Comparison of ENCODE assay signal across 21 cellular contexts in the genomic region with DNA sequence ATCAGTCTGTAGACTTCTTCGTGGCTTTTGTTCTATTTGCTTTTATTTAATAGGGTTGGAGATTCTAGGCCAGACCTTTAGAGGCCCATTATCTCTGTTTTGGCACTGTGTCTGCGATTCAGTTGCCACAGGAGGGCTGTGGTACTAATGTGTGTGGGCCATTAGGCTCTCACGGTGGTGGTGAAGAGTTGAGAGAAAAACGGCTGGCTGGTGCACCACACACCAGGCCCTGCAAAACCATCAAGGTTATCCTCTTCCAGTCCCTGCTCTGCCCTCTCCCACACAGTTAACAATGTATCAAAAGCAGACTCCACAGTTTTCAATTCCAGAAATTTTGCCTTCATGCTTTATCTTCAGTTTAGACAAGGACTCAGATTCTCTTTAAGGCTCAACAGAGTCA.
DNase-seq lines count a peak whose midpoint lies in the region; ATAC-seq and TF ChIP-seq lines count a peak whose summit lies in the region.
"Had no signal": no experiment of that assay in that cellular context is flagged by ENCODE, and none has a peak within 500 bp of the region (broad histone marks: within the 10 kb centered on the region; RNA-seq: fewer than 3 reads in every experiment).

No MANE protein-coding gene starts in this region.

- intact Hi-C loops in left colon (cut with DNase I, micrococcal nuclease) = no loop called here

- ATAC-seq in GM18498 (IDR thresholded peaks at IDR 0.05; ENCODE audit: unreplicated experiment) = peak; percentile 25
- ATAC-seq in GM21526 (IDR thresholded peaks at IDR 0.05; ENCODE audit: low FRiP score, unreplicated experiment) = peak; percentile 15
- ATAC-seq in HG03342 (IDR thresholded peaks at IDR 0.05; ENCODE audit: unreplicated experiment) = peak; percentile 18
- peak; percentile 20; the same call in 1 of the 2 replicates for ATAC-seq in WTC11
- ATAC-seq in left colon = no peak
- no peak for ATAC-seq in GM18873 (IDR thresholded peaks at IDR 0.05; ENCODE audit: low FRiP score, unreplicated experiment)
- no peak for ATAC-seq in HG03442 (IDR thresholded peaks at IDR 0.05; ENCODE audit: unreplicated experiment)
- ATAC-seq: GM23338, HCT116, K562, Right ventricle myocardium inferior, T-helper 17 cell had no signal

- H3K4me3 Mint-ChIP-seq in WTC11 = no peak overlapping the region
- H3K4me3 Mint-ChIP-seq: CD4-positive, alpha-beta T cell; GM23338; T-helper 17 cell had no signal

- H3K36me3 Mint-ChIP-seq in WTC11 = no peaks in the 10 kb centered on the region

- POLR2A ChIA-PET in WTC11 (lab: Charles Lee) = no interaction called here

- no peak for DNase-seq in WTC11 (ENCODE audit: low spot score)
- DNase-seq in left colon = no peak
- no peak for DNase-seq in GM19238 (ENCODE audit: insufficient read length, low spot score)
- DNase-seq: Calu3; CD4-positive, alpha-beta T cell; GF-D8; NCI-H1105 treated with DMSO at 0.1 percent for 48 hours; NCI-H1694 treated with DMSO at 0.1 percent for 48 hours; NCI-H345; NCI-H524 treated with DMSO at 0.1 percent for 48 hours; Peyer's patch; T-helper 17 cell had no signal

- H3K4me1 Mint-ChIP-seq in WTC11 = no peaks in the 10 kb centered on the region
- H3K4me1 Mint-ChIP-seq: GM23338, T-helper 17 cell had no signal

- H3K9me3 Mint-ChIP-seq in WTC11 = no peaks in the 10 kb centered on the region
- H3K9me3 Mint-ChIP-seq: GM23338 had no signal

- H3K27me3 Mint-ChIP-seq in WTC11 (ENCODE audit: low read depth) = no peaks in the 10 kb centered on the region
- H3K27me3 Mint-ChIP-seq: CD4-positive, alpha-beta T cell; T-helper 17 cell had no signal

- no peak for TF ChIP-seq CTCF in WTC11 (IDR thresholded peaks at IDR 0.05)

- no peak overlapping the region for H3K27ac Mint-ChIP-seq in WTC11
- H3K27ac Mint-ChIP-seq: CD4-positive, alpha-beta T cell; GM23338; T-helper 17 cell had no signal

- CTCF ChIA-PET in WTC11 (lab: Charles Lee) = no interaction called here

TF ChIP-seq in WTC11, 78 proteins besides CTCF, POLR2A, EP300 and RAD21:
- TF ChIP-seq CBFB (CRISPR knock-in tag; IDR thresholded peaks at IDR 0.05; ENCODE audit: low read depth) (no peak), KAT7 (CRISPR knock-in tag; IDR thresholded peaks at IDR 0.05; ENCODE audit: borderline replicate concordance) (no peak), HMGA2 (CRISPR knock-in tag; IDR thresholded peaks at IDR 0.05) (no peak), FOXJ3 (CRISPR knock-in tag; IDR thresholded peaks at IDR 0.05; ENCODE audit: borderline replicate concordance) (no peak), IRF2 (CRISPR knock-in tag; IDR thresholded peaks at IDR 0.05; ENCODE audit: borderline replicate concordance, low read depth) (no peak), SP1 (CRISPR knock-in tag; conservative IDR thresholded peaks at IDR 0.05) (no peak), MYBL2 (CRISPR knock-in tag; IDR thresholded peaks at IDR 0.05) (no peak), TCF7 (CRISPR knock-in tag; IDR thresholded peaks at IDR 0.05; ENCODE audit: low read depth) (no peak), NFE2L1 (CRISPR knock-in tag; IDR thresholded peaks at IDR 0.05) (no peak)
- TF ChIP-seq, protein P1, sequence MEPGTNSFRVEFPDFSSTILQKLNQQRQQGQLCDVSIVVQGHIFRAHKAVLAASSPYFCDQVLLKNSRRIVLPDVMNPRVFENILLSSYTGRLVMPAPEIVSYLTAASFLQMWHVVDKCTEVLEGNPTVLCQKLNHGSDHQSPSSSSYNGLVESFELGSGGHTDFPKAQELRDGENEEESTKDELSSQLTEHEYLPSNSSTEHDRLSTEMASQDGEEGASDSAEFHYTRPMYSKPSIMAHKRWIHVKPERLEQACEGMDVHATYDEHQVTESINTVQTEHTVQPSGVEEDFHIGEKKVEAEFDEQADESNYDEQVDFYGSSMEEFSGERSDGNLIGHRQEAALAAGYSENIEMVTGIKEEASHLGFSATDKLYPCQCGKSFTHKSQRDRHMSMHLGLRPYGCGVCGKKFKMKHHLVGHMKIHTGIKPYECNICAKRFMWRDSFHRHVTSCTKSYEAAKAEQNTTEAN (CRISPR knock-in tag; IDR thresholded peaks at IDR 0.05) = no peak
- TF ChIP-seq, protein P2, sequence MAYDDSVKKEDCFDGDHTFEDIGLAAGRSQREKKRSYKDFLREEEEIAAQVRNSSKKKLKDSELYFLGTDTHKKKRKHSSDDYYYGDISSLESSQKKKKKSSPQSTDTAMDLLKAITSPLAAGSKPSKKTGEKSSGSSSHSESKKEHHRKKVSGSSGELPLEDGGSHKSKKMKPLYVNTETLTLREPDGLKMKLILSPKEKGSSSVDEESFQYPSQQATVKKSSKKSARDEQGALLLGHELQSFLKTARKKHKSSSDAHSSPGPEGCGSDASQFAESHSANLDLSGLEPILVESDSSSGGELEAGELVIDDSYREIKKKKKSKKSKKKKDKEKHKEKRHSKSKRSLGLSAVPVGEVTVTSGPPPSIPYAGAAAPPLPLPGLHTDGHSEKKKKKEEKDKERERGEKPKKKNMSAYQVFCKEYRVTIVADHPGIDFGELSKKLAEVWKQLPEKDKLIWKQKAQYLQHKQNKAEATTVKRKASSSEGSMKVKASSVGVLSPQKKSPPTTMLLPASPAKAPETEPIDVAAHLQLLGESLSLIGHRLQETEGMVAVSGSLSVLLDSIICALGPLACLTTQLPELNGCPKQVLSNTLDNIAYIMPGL (CRISPR knock-in tag; IDR thresholded peaks at IDR 0.05) = no peak
- TF ChIP-seq, protein P3, sequence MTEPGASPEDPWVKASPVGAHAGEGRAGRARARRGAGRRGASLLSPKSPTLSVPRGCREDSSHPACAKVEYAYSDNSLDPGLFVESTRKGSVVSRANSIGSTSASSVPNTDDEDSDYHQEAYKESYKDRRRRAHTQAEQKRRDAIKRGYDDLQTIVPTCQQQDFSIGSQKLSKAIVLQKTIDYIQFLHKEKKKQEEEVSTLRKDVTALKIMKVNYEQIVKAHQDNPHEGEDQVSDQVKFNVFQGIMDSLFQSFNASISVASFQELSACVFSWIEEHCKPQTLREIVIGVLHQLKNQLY (CRISPR knock-in tag; IDR thresholded peaks at IDR 0.05) = no peak
- TF ChIP-seq, protein P4, sequence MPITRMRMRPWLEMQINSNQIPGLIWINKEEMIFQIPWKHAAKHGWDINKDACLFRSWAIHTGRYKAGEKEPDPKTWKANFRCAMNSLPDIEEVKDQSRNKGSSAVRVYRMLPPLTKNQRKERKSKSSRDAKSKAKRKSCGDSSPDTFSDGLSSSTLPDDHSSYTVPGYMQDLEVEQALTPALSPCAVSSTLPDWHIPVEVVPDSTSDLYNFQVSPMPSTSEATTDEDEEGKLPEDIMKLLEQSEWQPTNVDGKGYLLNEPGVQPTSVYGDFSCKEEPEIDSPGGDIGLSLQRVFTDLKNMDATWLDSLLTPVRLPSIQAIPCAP (CRISPR knock-in tag; IDR thresholded peaks at IDR 0.05) = no peak

Comparison
In these comparisons a context has a peak if more than half of its experiments do, and no peak if none do; other contexts are left out.
1. ATAC-seq: peak in GM18498 (single experiment), GM21526 (single experiment), HG03342 (single experiment) and WTC11 (single experiment); none in left colon (single experiment), GM18873 (single experiment) and HG03442 (single experiment).